In the genomic region with DNA sequence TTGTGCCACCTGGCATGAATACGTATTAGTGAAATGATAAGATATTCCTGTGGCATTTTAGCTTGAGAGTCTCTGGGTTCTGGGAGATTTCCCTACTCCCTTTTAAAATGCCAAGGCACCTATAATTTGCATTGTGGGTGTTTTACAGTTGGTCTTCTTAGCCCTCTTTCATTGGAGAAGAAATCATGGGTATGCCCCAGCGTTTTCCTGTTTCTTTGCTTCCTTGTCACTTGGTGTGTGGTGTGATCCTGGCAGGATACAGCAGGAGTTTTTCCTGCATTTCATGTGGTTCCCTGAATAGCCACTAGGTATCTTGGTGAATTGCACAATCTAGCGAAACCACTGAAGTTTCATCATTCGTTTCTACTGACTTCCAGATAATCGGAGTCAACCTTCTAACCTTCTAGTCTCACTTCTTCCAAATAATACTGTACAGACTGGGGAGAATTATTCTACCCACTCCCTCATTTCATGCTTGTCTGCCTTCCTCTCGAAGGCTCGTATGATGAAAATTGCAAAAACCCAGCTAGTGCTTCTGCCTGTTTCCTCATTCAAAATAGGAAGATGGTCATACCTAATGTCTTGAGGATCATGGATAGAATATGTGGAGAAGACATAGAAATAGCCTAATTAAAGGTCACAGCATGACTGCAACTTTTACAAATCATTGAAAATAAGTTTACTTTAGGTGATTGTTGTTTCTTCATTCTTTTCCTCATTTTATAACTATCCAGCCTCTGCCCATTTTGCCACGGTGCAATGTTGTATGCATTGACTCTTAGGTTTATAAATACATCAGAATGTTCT, we compare ENCODE assay signal across 1 cellular context.
A peak's percentile ranks its signal among the peaks of the same experiment; 100 is the strongest.
TF ChIP-seq lines count a peak whose summit lies in the region.

No MANE protein-coding gene starts in this region.

TF ChIP-seq in K562, 482 proteins besides CTCF, POLR2A, EP300 and RAD21 (continued from another document and continues in another):
- TF ChIP-seq ZNF174 (CRISPR knock-in tag; IDR thresholded peaks at IDR 0.05), result no peak
- no peak for TF ChIP-seq ZNF197 (CRISPR knock-in tag; IDR thresholded peaks at IDR 0.05; ENCODE audit: low read depth)
- no peak for TF ChIP-seq BRF1 (IDR thresholded peaks at IDR 0.05; ENCODE audit: borderline replicate concordance, extremely low read depth, insufficient read length)
- TF ChIP-seq ZNF707 (CRISPR knock-in tag; conservative IDR thresholded peaks at IDR 0.05), result 0 out of 2 replicates have a peak, but pooled peaks have one; percentile 18
- TF ChIP-seq, protein P1, sequence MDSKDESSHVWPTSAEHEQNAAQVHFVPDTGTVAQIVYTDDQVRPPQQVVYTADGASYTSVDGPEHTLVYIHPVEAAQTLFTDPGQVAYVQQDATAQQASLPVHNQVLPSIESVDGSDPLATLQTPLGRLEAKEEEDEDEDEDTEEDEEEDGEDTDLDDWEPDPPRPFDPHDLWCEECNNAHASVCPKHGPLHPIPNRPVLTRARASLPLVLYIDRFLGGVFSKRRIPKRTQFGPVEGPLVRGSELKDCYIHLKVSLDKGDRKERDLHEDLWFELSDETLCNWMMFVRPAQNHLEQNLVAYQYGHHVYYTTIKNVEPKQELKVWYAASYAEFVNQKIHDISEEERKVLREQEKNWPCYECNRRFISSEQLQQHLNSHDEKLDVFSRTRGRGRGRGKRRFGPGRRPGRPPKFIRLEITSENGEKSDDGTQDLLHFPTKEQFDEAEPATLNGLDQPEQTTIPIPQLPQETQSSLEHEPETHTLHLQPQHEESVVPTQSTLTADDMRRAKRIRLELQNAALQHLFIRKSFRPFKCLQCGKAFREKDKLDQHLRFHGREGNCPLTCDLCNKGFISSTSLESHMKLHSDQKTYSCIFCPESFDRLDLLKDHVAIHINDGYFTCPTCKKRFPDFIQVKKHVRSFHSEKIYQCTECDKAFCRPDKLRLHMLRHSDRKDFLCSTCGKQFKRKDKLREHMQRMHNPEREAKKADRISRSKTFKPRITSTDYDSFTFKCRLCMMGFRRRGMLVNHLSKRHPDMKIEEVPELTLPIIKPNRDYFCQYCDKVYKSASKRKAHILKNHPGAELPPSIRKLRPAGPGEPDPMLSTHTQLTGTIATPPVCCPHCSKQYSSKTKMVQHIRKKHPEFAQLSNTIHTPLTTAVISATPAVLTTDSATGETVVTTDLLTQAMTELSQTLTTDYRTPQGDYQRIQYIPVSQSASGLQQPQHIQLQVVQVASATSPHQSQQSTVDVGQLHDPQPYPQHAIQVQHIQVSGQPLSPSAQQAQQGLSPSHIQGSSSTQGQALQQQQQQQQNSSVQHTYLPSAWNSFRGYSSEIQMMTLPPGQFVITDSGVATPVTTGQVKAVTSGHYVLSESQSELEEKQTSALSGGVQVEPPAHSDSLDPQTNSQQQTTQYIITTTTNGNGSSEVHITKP (IDR thresholded peaks at IDR 0.05; ENCODE audit: partially characterized antibody), result no peak
- TF ChIP-seq, protein P2, sequence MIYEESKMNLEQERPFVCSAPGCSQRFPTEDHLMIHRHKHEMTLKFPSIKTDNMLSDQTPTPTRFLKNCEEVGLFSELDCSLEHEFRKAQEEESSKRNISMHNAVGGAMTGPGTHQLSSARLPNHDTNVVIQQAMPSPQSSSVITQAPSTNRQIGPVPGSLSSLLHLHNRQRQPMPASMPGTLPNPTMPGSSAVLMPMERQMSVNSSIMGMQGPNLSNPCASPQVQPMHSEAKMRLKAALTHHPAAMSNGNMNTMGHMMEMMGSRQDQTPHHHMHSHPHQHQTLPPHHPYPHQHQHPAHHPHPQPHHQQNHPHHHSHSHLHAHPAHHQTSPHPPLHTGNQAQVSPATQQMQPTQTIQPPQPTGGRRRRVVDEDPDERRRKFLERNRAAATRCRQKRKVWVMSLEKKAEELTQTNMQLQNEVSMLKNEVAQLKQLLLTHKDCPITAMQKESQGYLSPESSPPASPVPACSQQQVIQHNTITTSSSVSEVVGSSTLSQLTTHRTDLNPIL (CRISPR knock-in tag; IDR thresholded peaks at IDR 0.05), result peak; percentile 64; the same call in 1 of the 2 replicates
- TF ChIP-seq, protein P3, sequence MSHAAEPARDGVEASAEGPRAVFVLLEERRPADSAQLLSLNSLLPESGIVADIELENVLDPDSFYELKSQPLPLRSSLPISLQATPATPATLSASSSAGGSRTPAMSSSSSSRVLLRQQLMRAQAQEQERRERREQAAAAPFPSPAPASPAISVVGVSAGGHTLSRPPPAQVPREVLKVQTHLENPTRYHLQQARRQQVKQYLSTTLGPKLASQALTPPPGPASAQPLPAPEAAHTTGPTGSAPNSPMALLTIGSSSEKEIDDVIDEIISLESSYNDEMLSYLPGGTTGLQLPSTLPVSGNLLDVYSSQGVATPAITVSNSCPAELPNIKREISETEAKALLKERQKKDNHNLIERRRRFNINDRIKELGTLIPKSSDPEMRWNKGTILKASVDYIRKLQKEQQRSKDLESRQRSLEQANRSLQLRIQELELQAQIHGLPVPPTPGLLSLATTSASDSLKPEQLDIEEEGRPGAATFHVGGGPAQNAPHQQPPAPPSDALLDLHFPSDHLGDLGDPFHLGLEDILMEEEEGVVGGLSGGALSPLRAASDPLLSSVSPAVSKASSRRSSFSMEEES (CRISPR knock-in tag; IDR thresholded peaks at IDR 0.05), result no peak
- no peak for TF ChIP-seq POU5F1 (IDR thresholded peaks at IDR 0.05; ENCODE audit: borderline replicate concordance, low read depth, low read length, partially characterized antibody)
- TF ChIP-seq RBM34 (IDR thresholded peaks at IDR 0.05; ENCODE audit: borderline replicate concordance, insufficient read depth, low read length), result no peak
- no peak for TF ChIP-seq ZBTB7A (IDR thresholded peaks at IDR 0.05; ENCODE audit: borderline replicate concordance, control insufficient read depth, low read depth, low read length)
- TF ChIP-seq SMARCA5 (IDR thresholded peaks at IDR 0.05), result no peak
- peak; percentile 60; the same call in 1 of the 2 replicates for TF ChIP-seq LCOR (CRISPR knock-in tag; IDR thresholded peaks at IDR 0.05)
- TF ChIP-seq, protein P4, sequence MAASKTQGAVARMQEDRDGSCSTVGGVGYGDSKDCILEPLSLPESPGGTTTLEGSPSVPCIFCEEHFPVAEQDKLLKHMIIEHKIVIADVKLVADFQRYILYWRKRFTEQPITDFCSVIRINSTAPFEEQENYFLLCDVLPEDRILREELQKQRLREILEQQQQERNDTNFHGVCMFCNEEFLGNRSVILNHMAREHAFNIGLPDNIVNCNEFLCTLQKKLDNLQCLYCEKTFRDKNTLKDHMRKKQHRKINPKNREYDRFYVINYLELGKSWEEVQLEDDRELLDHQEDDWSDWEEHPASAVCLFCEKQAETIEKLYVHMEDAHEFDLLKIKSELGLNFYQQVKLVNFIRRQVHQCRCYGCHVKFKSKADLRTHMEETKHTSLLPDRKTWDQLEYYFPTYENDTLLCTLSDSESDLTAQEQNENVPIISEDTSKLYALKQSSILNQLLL (CRISPR knock-in tag; IDR thresholded peaks at IDR 0.05; ENCODE audit: borderline replicate concordance), result no peak; the same call in 1 of the 2 replicates
- TF ChIP-seq, protein P5, sequence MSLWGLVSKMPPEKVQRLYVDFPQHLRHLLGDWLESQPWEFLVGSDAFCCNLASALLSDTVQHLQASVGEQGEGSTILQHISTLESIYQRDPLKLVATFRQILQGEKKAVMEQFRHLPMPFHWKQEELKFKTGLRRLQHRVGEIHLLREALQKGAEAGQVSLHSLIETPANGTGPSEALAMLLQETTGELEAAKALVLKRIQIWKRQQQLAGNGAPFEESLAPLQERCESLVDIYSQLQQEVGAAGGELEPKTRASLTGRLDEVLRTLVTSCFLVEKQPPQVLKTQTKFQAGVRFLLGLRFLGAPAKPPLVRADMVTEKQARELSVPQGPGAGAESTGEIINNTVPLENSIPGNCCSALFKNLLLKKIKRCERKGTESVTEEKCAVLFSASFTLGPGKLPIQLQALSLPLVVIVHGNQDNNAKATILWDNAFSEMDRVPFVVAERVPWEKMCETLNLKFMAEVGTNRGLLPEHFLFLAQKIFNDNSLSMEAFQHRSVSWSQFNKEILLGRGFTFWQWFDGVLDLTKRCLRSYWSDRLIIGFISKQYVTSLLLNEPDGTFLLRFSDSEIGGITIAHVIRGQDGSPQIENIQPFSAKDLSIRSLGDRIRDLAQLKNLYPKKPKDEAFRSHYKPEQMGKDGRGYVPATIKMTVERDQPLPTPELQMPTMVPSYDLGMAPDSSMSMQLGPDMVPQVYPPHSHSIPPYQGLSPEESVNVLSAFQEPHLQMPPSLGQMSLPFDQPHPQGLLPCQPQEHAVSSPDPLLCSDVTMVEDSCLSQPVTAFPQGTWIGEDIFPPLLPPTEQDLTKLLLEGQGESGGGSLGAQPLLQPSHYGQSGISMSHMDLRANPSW (CRISPR knock-in tag; IDR thresholded peaks at IDR 0.05), result no peak
- TF ChIP-seq MXI1 (IDR thresholded peaks at IDR 0.05; ENCODE audit: low read depth, low read length), result no peak
- no peak for TF ChIP-seq NEUROD1 (IDR thresholded peaks at IDR 0.05; ENCODE audit: borderline replicate concordance, low read depth, low read length, partially characterized antibody)
- TF ChIP-seq, protein P6, sequence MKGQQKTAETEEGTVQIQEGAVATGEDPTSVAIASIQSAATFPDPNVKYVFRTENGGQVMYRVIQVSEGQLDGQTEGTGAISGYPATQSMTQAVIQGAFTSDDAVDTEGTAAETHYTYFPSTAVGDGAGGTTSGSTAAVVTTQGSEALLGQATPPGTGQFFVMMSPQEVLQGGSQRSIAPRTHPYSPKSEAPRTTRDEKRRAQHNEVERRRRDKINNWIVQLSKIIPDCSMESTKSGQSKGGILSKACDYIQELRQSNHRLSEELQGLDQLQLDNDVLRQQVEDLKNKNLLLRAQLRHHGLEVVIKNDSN (CRISPR knock-in tag; IDR thresholded peaks at IDR 0.05), result no peak
- no peak for TF ChIP-seq XRCC3 (IDR thresholded peaks at IDR 0.05)
- peak; percentile 4; the same call in 1 of the 2 replicates for TF ChIP-seq ZFP1 (CRISPR knock-in tag; IDR thresholded peaks at IDR 0.05)
- no peak for TF ChIP-seq NELFE (IDR thresholded peaks at IDR 0.05; ENCODE audit: insufficient read depth, insufficient read length)
- TF ChIP-seq HDAC3 (IDR thresholded peaks at IDR 0.05; ENCODE audit: borderline replicate concordance, partially characterized antibody), result no peak
- TF ChIP-seq ZNF785 (CRISPR knock-in tag; IDR thresholded peaks at IDR 0.05), result no peak
- TF ChIP-seq, protein P7, sequence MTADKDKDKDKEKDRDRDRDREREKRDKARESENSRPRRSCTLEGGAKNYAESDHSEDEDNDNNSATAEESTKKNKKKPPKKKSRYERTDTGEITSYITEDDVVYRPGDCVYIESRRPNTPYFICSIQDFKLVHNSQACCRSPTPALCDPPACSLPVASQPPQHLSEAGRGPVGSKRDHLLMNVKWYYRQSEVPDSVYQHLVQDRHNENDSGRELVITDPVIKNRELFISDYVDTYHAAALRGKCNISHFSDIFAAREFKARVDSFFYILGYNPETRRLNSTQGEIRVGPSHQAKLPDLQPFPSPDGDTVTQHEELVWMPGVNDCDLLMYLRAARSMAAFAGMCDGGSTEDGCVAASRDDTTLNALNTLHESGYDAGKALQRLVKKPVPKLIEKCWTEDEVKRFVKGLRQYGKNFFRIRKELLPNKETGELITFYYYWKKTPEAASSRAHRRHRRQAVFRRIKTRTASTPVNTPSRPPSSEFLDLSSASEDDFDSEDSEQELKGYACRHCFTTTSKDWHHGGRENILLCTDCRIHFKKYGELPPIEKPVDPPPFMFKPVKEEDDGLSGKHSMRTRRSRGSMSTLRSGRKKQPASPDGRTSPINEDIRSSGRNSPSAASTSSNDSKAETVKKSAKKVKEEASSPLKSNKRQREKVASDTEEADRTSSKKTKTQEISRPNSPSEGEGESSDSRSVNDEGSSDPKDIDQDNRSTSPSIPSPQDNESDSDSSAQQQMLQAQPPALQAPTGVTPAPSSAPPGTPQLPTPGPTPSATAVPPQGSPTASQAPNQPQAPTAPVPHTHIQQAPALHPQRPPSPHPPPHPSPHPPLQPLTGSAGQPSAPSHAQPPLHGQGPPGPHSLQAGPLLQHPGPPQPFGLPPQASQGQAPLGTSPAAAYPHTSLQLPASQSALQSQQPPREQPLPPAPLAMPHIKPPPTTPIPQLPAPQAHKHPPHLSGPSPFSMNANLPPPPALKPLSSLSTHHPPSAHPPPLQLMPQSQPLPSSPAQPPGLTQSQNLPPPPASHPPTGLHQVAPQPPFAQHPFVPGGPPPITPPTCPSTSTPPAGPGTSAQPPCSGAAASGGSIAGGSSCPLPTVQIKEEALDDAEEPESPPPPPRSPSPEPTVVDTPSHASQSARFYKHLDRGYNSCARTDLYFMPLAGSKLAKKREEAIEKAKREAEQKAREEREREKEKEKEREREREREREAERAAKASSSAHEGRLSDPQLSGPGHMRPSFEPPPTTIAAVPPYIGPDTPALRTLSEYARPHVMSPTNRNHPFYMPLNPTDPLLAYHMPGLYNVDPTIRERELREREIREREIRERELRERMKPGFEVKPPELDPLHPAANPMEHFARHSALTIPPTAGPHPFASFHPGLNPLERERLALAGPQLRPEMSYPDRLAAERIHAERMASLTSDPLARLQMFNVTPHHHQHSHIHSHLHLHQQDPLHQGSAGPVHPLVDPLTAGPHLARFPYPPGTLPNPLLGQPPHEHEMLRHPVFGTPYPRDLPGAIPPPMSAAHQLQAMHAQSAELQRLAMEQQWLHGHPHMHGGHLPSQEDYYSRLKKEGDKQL (CRISPR knock-in tag; IDR thresholded peaks at IDR 0.05; ENCODE audit: borderline replicate concordance), result no peak
- TF ChIP-seq SPI1 (IDR thresholded peaks at IDR 0.05; ENCODE audit: borderline replicate concordance, low read depth, low read length), result no peak
- TF ChIP-seq ZBTB17 (CRISPR knock-in tag; IDR thresholded peaks at IDR 0.05), result no peak
- no peak for TF ChIP-seq NUFIP1 (IDR thresholded peaks at IDR 0.05; ENCODE audit: partially characterized antibody)
- TF ChIP-seq, protein P8, sequence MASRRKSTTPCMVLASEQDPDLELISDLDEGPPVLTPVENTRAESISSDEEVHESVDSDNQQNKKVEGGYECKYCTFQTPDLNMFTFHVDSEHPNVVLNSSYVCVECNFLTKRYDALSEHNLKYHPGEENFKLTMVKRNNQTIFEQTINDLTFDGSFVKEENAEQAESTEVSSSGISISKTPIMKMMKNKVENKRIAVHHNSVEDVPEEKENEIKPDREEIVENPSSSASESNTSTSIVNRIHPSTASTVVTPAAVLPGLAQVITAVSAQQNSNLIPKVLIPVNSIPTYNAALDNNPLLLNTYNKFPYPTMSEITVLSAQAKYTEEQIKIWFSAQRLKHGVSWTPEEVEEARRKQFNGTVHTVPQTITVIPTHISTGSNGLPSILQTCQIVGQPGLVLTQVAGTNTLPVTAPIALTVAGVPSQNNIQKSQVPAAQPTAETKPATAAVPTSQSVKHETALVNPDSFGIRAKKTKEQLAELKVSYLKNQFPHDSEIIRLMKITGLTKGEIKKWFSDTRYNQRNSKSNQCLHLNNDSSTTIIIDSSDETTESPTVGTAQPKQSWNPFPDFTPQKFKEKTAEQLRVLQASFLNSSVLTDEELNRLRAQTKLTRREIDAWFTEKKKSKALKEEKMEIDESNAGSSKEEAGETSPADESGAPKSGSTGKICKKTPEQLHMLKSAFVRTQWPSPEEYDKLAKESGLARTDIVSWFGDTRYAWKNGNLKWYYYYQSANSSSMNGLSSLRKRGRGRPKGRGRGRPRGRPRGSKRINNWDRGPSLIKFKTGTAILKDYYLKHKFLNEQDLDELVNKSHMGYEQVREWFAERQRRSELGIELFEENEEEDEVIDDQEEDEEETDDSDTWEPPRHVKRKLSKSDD (conservative IDR thresholded peaks at IDR 0.05; ENCODE audit: low read length), result no peak
- TF ChIP-seq ZNF778 (CRISPR knock-in tag; IDR thresholded peaks at IDR 0.05), result no peak
